Comparison of ENCODE assay signal across 1 cellular context in genomic region chr16:27780468-27781194, GRCh38.
TF ChIP-seq lines count a peak whose summit lies in the region.

No MANE protein-coding gene starts in this region.

TF ChIP-seq in K562, 482 proteins besides CTCF, POLR2A, EP300 and RAD21 (continued from another document):
- TF ChIP-seq THRB (CRISPR knock-in tag; conservative IDR thresholded peaks at IDR 0.05) (no peak), ZBTB43 (CRISPR knock-in tag; IDR thresholded peaks at IDR 0.05) (no peak), NR0B1 (IDR thresholded peaks at IDR 0.05; ENCODE audit: partially characterized antibody) (no peak), ZBED1 (IDR thresholded peaks at IDR 0.05) (no peak), THAP12 (CRISPR knock-in tag; IDR thresholded peaks at IDR 0.05) (no peak), HMGXB4 (CRISPR knock-in tag; IDR thresholded peaks at IDR 0.05) (no peak), ZFP36 (IDR thresholded peaks at IDR 0.05; ENCODE audit: low read depth, low read length, partially characterized antibody) (peak; percentile 77), ZBTB40 (IDR thresholded peaks at IDR 0.05) (no peak), ZBTB40 (CRISPR knock-in tag; IDR thresholded peaks at IDR 0.05) (no peak), ZSCAN32 (CRISPR knock-in tag; IDR thresholded peaks at IDR 0.05) (no peak), GATAD2A (IDR thresholded peaks at IDR 0.05) (no peak), ZNF23 (CRISPR knock-in tag; IDR thresholded peaks at IDR 0.05) (no peak), CGGBP1 (CRISPR knock-in tag; IDR thresholded peaks at IDR 0.05) (no peak)
